ENCODE assay signal across 12 cellular contexts in the genomic region with DNA sequence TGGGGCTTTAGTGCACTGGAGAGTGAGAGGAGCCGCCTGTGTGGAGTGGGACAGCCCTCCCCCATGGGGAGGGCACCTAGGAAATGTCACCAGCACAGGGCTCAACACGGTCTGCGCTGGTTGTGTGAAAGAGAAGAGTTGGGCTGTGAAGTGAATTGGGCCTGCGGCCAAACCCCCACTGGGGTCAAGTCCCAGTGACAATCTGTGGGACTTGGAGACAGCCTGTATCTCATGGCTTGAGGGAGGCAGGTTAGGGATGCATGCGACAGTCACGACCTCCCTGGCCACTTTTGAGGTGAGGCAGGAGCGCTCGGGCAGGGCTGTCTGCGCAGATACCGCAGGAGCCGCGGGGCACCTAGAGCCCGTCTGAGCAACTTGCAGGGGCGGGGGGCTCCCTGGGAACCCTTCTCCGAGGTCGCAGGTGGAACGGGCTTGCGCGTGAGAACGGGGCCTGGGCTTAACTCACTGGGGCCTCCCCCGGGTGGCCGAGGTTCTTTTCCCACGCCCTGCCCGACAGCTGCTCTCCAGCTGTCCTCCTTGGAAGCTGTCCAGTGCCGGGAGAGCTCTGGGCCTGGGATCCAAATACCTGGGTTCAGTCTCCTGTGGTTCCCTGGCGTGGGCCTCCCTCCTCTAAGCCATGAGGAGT.
DNase-seq lines count a peak whose midpoint lies in the region; ATAC-seq and TF ChIP-seq lines count a peak whose summit lies in the region.
"Had no signal": no experiment of that assay in that cellular context is flagged by ENCODE, and none has a peak within 500 bp of the region (broad histone marks: within the 10 kb centered on the region; RNA-seq: fewer than 3 reads in every experiment).

No MANE protein-coding gene starts in this region.

- H3K27ac Mint-ChIP-seq in T-helper 17 cell, result peak overlapping the region; percentile 63

- TF ChIP-seq CTCF in esophagus squamous epithelium (IDR thresholded peaks at IDR 0.05), result no peak

- H3K27me3 ChIP-seq in esophagus squamous epithelium, result no peaks in the 10 kb centered on the region
- H3K27me3 ChIP-seq: colonic mucosa had no signal

- H3K9me3 ChIP-seq in T-helper 17 cell (ENCODE audit: control insufficient read depth, low read length, poor library complexity, severe bottlenecking) (no peaks in the 10 kb centered on the region), esophagus squamous epithelium (no peaks in the 10 kb centered on the region)
- H3K9me3 ChIP-seq: colonic mucosa had no signal

- intact Hi-C loops in left ventricle myocardium superior (cut with micrococcal nuclease), result no loop called here
- intact Hi-C loops in sciatic nerve (cut with DNase I), result no loop called here
- intact Hi-C loops in esophagus squamous epithelium (cut with DNase I), result no loop called here

- TF ChIP-seq POLR2A in esophagus squamous epithelium (IDR thresholded peaks at IDR 0.05), result no peak

- no peak overlapping the region for H3K4me3 ChIP-seq in esophagus squamous epithelium
- H3K4me3 ChIP-seq: colonic mucosa had no signal

- H3K36me3 ChIP-seq in esophagus squamous epithelium, result peaks cover 0 to 19% (median 0%) of the 10 kb centered on the region in 3 donors
- H3K36me3 ChIP-seq: colonic mucosa had no signal

- peak overlapping the region in 2 of 4 donors; percentile 3 to 44 for H3K27ac ChIP-seq in esophagus squamous epithelium
- H3K27ac ChIP-seq: 22Rv1, colonic mucosa had no signal

- WGBS in esophagus squamous epithelium, 2 donors, result 73 to 77% methylated on average over 3 to 6 of the region's 26 CpGs

- H3K36me3 Mint-ChIP-seq in T-helper 17 cell (ENCODE audit: low read depth), result no peaks in the 10 kb centered on the region

- DNase-seq in DMS 273 (lab: John Stamatoyannopoulos, UW; ENCODE audit: unreplicated experiment) (peak; percentile 71), DMS 273 treated with DMSO at 0.1 percent for 48 hours (lab: John Stamatoyannopoulos, UW) (no peak), T-helper 17 cell (no peak), left ventricle myocardium superior (peak; percentile 81), sciatic nerve (ENCODE audit: low spot score) (no peak), esophagus squamous epithelium (lab: John Stamatoyannopoulos, UW) (no peak), glomerular visceral epithelial cell (ENCODE audit: extremely low spot score) (no peak)
- DNase-seq: colonic mucosa, NCI-H2081 treated with DMSO at 0.1 percent for 48 hours, SHP77 treated with DMSO at 0.1 percent for 48 hours had no signal

- ATAC-seq in T-helper 17 cell, result no peak
- ATAC-seq in left ventricle myocardium superior, result peak; percentile 77
- peak; percentile 35 for ATAC-seq in sciatic nerve
- ATAC-seq in HG02623 (IDR thresholded peaks at IDR 0.05; ENCODE audit: unreplicated experiment), result no peak

- no peaks in the 10 kb centered on the region for H3K4me1 Mint-ChIP-seq in T-helper 17 cell

- no peak overlapping the region for H3K4me3 Mint-ChIP-seq in T-helper 17 cell

- peaks cover 0 to 24% (median 3%) of the 10 kb centered on the region in 3 donors for H3K4me1 ChIP-seq in esophagus squamous epithelium
- H3K4me1 ChIP-seq: colonic mucosa had no signal

- no peaks in the 10 kb centered on the region for H3K27me3 Mint-ChIP-seq in T-helper 17 cell

Comparison
In these comparisons a context has a peak if more than half of its experiments do, and no peak if none do; other contexts are left out.
1. DNase-seq: peak in DMS 273 (single experiment) and left ventricle myocardium superior (single experiment); none in DMS 273 treated with DMSO at 0.1 percent for 48 hours (single experiment), T-helper 17 cell (0 of 3), sciatic nerve (single experiment), esophagus squamous epithelium (single experiment) and glomerular visceral epithelial cell (single experiment).
2. ATAC-seq: peak in left ventricle myocardium superior (single experiment) and sciatic nerve (single experiment); none in T-helper 17 cell (single experiment) and HG02623 (single experiment).